In genomic region chr18:79384151-79384807, GRCh38 we compare ENCODE assay signal across 15 cellular contexts. TPM values are rescaled to one million over a fixed set of nuclear protein-coding genes. Genes with fewer than 3 reads are reported as not detected.
DNase-seq lines count a peak whose midpoint lies in the region; ATAC-seq and TF ChIP-seq lines count a peak whose summit lies in the region.
"Had no signal": no experiment of that assay in that cellular context is flagged by ENCODE, and none has a peak within 500 bp of the region (broad histone marks: within the 10 kb centered on the region; RNA-seq: fewer than 3 reads in every experiment).

No MANE protein-coding gene starts in this region.

- peak; percentile 21 for TF ChIP-seq CTCF in left ventricle myocardium inferior (IDR thresholded peaks at IDR 0.05; ENCODE audit: borderline replicate concordance)

- peaks cover 38% of the 10 kb centered on the region for H3K27me3 ChIP-seq in left ventricle myocardium inferior (ENCODE audit: low read depth)
- H3K27me3 ChIP-seq: gastrocnemius medialis had no signal

- no peak overlapping the region for H3K27ac ChIP-seq in left ventricle myocardium inferior (replicated peaks)
- H3K27ac ChIP-seq: gastrocnemius medialis had no signal

- H3K4me3 ChIP-seq in left ventricle myocardium inferior = no peak overlapping the region
- H3K4me3 ChIP-seq: gastrocnemius medialis, GM12878 had no signal

- peaks cover 0 to 6% of the 10 kb centered on the region in 2 donors for H3K36me3 Mint-ChIP-seq in stimulated activated naive B cell treated with anti-CD40 and anti-IgM and Interleukin-4, amounts not matched to agents 10 μg/mL and 1 μg/mL and 100 μg/mL, for 72 hours

- ATAC-seq in left cardiac atrium (no peak), left colon (peak; percentile 12), GM21367 (IDR thresholded peaks at IDR 0.05; ENCODE audit: unreplicated experiment) (no peak)
- no peak for ATAC-seq in stimulated activated naive B cell treated with anti-CD40 and anti-IgM and Interleukin-4, amounts not matched to agents 10 μg/mL and 1 μg/mL and 100 μg/mL, for 72 hours (replicated peaks)
- ATAC-seq: GM12878 had no signal

- intact Hi-C loops in left ventricle myocardium inferior (cut with micrococcal nuclease) (no loop called here), left cardiac atrium (cut with DNase I) (loop anchor here in 1 of 2 donors (5.0 kb wide), 1 partner anchor 258 kb away; no protein-coding TSS in a partner anchor), left colon (cut with DNase I, micrococcal nuclease) (loop anchor here (5.0 kb wide), 2 partner anchors 143 to 258 kb away; no protein-coding TSS in a partner anchor)

- H3K27ac Mint-ChIP-seq in stimulated activated naive B cell treated with anti-CD40 and anti-IgM and Interleukin-4, amounts not matched to agents 10 μg/mL and 1 μg/mL and 100 μg/mL, for 72 hours = peak overlapping the region; percentile 59

- H3K9me3 Mint-ChIP-seq in stimulated activated naive B cell treated with anti-CD40 and anti-IgM and Interleukin-4, amounts not matched to agents 10 μg/mL and 1 μg/mL and 100 μg/mL, for 72 hours = no peaks in the 10 kb centered on the region

- H3K4me3 Mint-ChIP-seq in stimulated activated naive B cell treated with anti-CD40 and anti-IgM and Interleukin-4, amounts not matched to agents 10 μg/mL and 1 μg/mL and 100 μg/mL, for 72 hours = no peak overlapping the region

- H3K27me3 Mint-ChIP-seq in stimulated activated naive B cell treated with anti-CD40 and anti-IgM and Interleukin-4, amounts not matched to agents 10 μg/mL and 1 μg/mL and 100 μg/mL, for 72 hours = peaks cover 0 to 8% of the 10 kb centered on the region in 2 donors

- no peaks in the 10 kb centered on the region for H3K9me3 ChIP-seq in left ventricle myocardium inferior (replicated peaks)
- H3K9me3 ChIP-seq: gastrocnemius medialis had no signal

- H3K4me1 ChIP-seq in left ventricle myocardium inferior = peaks cover 1% of the 10 kb centered on the region

- peaks cover 21 to 46% of the 10 kb centered on the region in 2 donors for H3K4me1 Mint-ChIP-seq in stimulated activated naive B cell treated with anti-CD40 and anti-IgM and Interleukin-4, amounts not matched to agents 10 μg/mL and 1 μg/mL and 100 μg/mL, for 72 hours

- H3K36me3 ChIP-seq in left ventricle myocardium inferior = no peaks in the 10 kb centered on the region
- H3K36me3 ChIP-seq: gastrocnemius medialis had no signal

- DNase-seq in left ventricle myocardium inferior (no peak), left cardiac atrium (no peak), RPMI7951 (ENCODE audit: low read depth) (peak; percentile 6), left colon (no peak), UCSD-AML1 (lab: John Stamatoyannopoulos, UW; ENCODE audit: unreplicated experiment) (no peak), T-helper 1 cell (no peak)
- no peak for DNase-seq in stimulated activated naive B cell treated with anti-CD40 and anti-IgM and Interleukin-4, amounts not matched to agents 10 μg/mL and 1 μg/mL and 100 μg/mL, for 72 hours
- DNase-seq: activated gamma-delta T cell; gastrocnemius medialis; NCI-H345; stimulated activated CD4-positive, alpha-beta T cell treated with anti-CD3 and anti-CD28 coated beads, Interleukin-4, amount 100 ng/mL, for 1 hour; stimulated activated naive CD4-positive, alpha-beta T cell; T-helper 2 cell had no signal

RNA-seq across cellular contexts. Expression of gene NFATC1, which starts 11.5 kb away (rescaled TPM):
- total RNA-seq in left ventricle myocardium inferior = 18.3 TPM
- 10 to 100 TPM; 17.1 to 18.9 TPM for total RNA-seq in left cardiac atrium
- total RNA-seq in RPMI7951 (2014; rRNA removed; shearing (Covaris generic)) = 0.39 TPM in 1 of 2 replicates, not detected in the other
- total RNA-seq in left colon = 1 to 10 TPM; 2.9 to 4.4 TPM
